In genomic region chr10:78968300-78968943, GRCh38 we compare ENCODE assay signal across 31 cellular contexts.
"Had no signal": no experiment of that assay in that cellular context is flagged by ENCODE, and none has a peak within 500 bp of the region (broad histone marks: within the 10 kb centered on the region; RNA-seq: fewer than 3 reads in every experiment).

No MANE protein-coding gene starts in this region.

- H3K4me3 ChIP-seq: MG63, SJCRH30, SK-N-MC had no signal

- FAIRE-seq: RCC 7860 had no signal

- H3K36me3 ChIP-seq: brain microvascular endothelial cell, MG63, SJCRH30, WERI-Rb-1 had no signal

- ATAC-seq: activated CD8-positive, alpha-beta memory T cell treated with anti-CD3 and anti-CD28 coated beads, Interleukin-2, amount 10 ng/mL, durations not matched to agents 7 days and 5 days; activated naive CD8-positive, alpha-beta T cell treated with anti-CD3 and anti-CD28 coated beads, Interleukin-2, amount 50 U/mL, for 24 hours; PC-3 had no signal

- H3K9me3 ChIP-seq: MG63, SJCRH30 had no signal

- H3K27ac ChIP-seq: brain microvascular endothelial cell, SJCRH30, SK-N-MC, WERI-Rb-1 had no signal

- DNase-seq: activated CD4-positive, alpha-beta memory T cell treated with anti-CD3 and anti-CD28 coated beads, Interleukin-2, amount 10 ng/mL, durations not matched to agents 7 days and 5 days; activated CD4-positive, alpha-beta T cell treated with anti-CD3 and anti-CD28 coated beads for 1 hour; activated CD4-positive, alpha-beta T cell treated with anti-CD3 and anti-CD28 coated beads for 48 hours; activated CD4-positive, CD25-positive, alpha-beta regulatory T cell; activated CD8-positive, alpha-beta memory T cell treated with anti-CD3 and anti-CD28 coated beads for 24 hours; activated CD8-positive, alpha-beta memory T cell treated with anti-CD3 and anti-CD28 coated beads, Interleukin-2, amount 10 ng/mL, durations not matched to agents 7 days and 5 days; activated CD8-positive, alpha-beta memory T cell treated with anti-CD3 and anti-CD28 coated beads, Interleukin-2, amount 50 U/mL, for 48 hours; activated effector memory CD4-positive, alpha-beta T cell treated with Interleukin-2 at 50 U/mL for 16 hours; activated naive CD4-positive, alpha-beta T cell treated with anti-CD3 and anti-CD28 coated beads, Interleukin-2, amount 10 ng/mL, durations not matched to agents 7 days and 5 days; activated naive CD8-positive, alpha-beta T cell treated with anti-CD3 and anti-CD28 coated beads, Interleukin-2, amount 50 U/mL, for 24 hours; activated T-cell treated with anti-CD3 and anti-CD28 coated beads, Interleukin-2, amount 50 U/mL, for 48 hours; anterior cingulate cortex; brain microvascular endothelial cell; central memory CD4-positive, alpha-beta T cell; Kasumi-1; MG63; NCI-H1048; NCI-H1105 treated with DMSO at 0.1 percent for 48 hours; NCI-H1436; NCI-H1694; NCI-H1930; NCI-H345; NCI-H524 treated with DMSO at 0.1 percent for 48 hours; NK-92 treated with Interleukin-12 subunit alpha and Interleukin-12 subunit beta, amount 100 ng/mL, for 24 hours; PC-3; SHP77; SJCRH30; T1000; WERI-Rb-1 had no signal

- H3K27me3 ChIP-seq: brain microvascular endothelial cell, MG63, SJCRH30 had no signal
